In genomic region chr3:148943531-148944200, GRCh38 we compare ENCODE assay signal across 8 cellular contexts. TPM values are rescaled to one million over a fixed set of nuclear protein-coding genes. Genes with fewer than 3 reads are reported as not detected.
DNase-seq lines count a peak whose midpoint lies in the region; ATAC-seq and TF ChIP-seq lines count a peak whose summit lies in the region.

No MANE protein-coding gene starts in this region.

- H3K27ac ChIP-seq in RWPE2 (ENCODE audit: poor library complexity, severe bottlenecking): no peak overlapping the region

- intact Hi-C loops in activated CD4-positive, alpha-beta memory T cell treated with anti-CD3 and anti-CD28 coated beads for 36 hours (cut with micrococcal nuclease): loop anchor here (1.0 to 10.0 kb wide), 4 partner anchors 82 to 636 kb away; no protein-coding TSS in a partner anchor

- no peaks in the 10 kb centered on the region for H3K36me3 Mint-ChIP-seq in memory B cell
- no peaks in the 10 kb centered on the region for H3K36me3 Mint-ChIP-seq in activated CD4-positive, alpha-beta memory T cell treated with anti-CD3 and anti-CD28 coated beads for 36 hours

- no peak overlapping the region for H3K4me3 ChIP-seq in RWPE2 (ENCODE audit: severe bottlenecking)

- H3K4me1 Mint-ChIP-seq in memory B cell: peaks cover 3% of the 10 kb centered on the region
- no peaks in the 10 kb centered on the region for H3K4me1 Mint-ChIP-seq in activated CD4-positive, alpha-beta memory T cell treated with anti-CD3 and anti-CD28 coated beads for 36 hours (ENCODE audit: low read depth)

- no peaks in the 10 kb centered on the region for H3K27me3 ChIP-seq in RWPE2 (ENCODE audit: insufficient read depth, poor library complexity, severe bottlenecking)

- peak; percentile 92 for TF ChIP-seq CTCF in RWPE2 (IDR thresholded peaks at IDR 0.05; ENCODE audit: poor library complexity, severe bottlenecking)

- no peaks in the 10 kb centered on the region for H3K9me3 ChIP-seq in RWPE2 (ENCODE audit: severe bottlenecking)

- no peaks in the 10 kb centered on the region for H3K4me1 ChIP-seq in RWPE2 (ENCODE audit: insufficient read depth, poor library complexity, severe bottlenecking)

- POLR2A ChIA-PET in activated CD4-positive, alpha-beta memory T cell treated with anti-CD3 and anti-CD28 coated beads for 36 hours (lab: Charles Lee): no interaction called here

- ATAC-seq in GM18505 (IDR thresholded peaks at IDR 0.05; ENCODE audit: unreplicated experiment) (peak; percentile 98), HG02763 (IDR thresholded peaks at IDR 0.05; ENCODE audit: unreplicated experiment) (peak; percentile 98), RWPE2 (ENCODE audit: low read depth) (peak; percentile 92), memory B cell (ENCODE audit: low read depth) (peak; percentile 89)

- CTCF ChIA-PET in activated CD4-positive, alpha-beta memory T cell treated with anti-CD3 and anti-CD28 coated beads for 36 hours (lab: Charles Lee): interaction anchor here (0.5 to 6.7 kb wide), 5 partner anchors 11 to 510 kb away, joined by 3 to 96 read pairs (median 7); no protein-coding TSS in a partner anchor

- H3K36me3 ChIP-seq in RWPE2 (ENCODE audit: low read depth): no peaks in the 10 kb centered on the region

- H3K27me3 Mint-ChIP-seq in memory B cell: peaks cover 3% of the 10 kb centered on the region
- H3K27me3 Mint-ChIP-seq in activated CD4-positive, alpha-beta memory T cell treated with anti-CD3 and anti-CD28 coated beads for 36 hours: peaks cover 1% of the 10 kb centered on the region

- H3K4me3 Mint-ChIP-seq in memory B cell: no peak overlapping the region
- no peak overlapping the region for H3K4me3 Mint-ChIP-seq in activated CD4-positive, alpha-beta memory T cell treated with anti-CD3 and anti-CD28 coated beads for 36 hours

- H3K9me3 Mint-ChIP-seq in memory B cell: no peaks in the 10 kb centered on the region
- H3K9me3 Mint-ChIP-seq in activated CD4-positive, alpha-beta memory T cell treated with anti-CD3 and anti-CD28 coated beads for 36 hours: no peaks in the 10 kb centered on the region

- no peak overlapping the region for H3K27ac Mint-ChIP-seq in memory B cell
- no peak overlapping the region for H3K27ac Mint-ChIP-seq in activated CD4-positive, alpha-beta memory T cell treated with anti-CD3 and anti-CD28 coated beads for 36 hours

- no peak for TF ChIP-seq POLR2A in GM18505 (IDR thresholded peaks at IDR 0.05; ENCODE audit: borderline replicate concordance, extremely low read depth, insufficient read depth, insufficient read length)

- DNase-seq in CD1c-positive myeloid dendritic cell (ENCODE audit: extremely low spot score): peak; percentile 81
- DNase-seq in MV-4-11 (lab: John Stamatoyannopoulos, UW): peak; percentile 75
- DNase-seq in RWPE2 (ENCODE audit: low spot score): no peak
- peak; percentile 87 for DNase-seq in dermis blood vessel endothelial cell
- DNase-seq in memory B cell (ENCODE audit: low spot score in 2 of 2): peak in 1 of 2 donors; percentile 14
- no peak for DNase-seq in activated CD4-positive, alpha-beta memory T cell treated with anti-CD3 and anti-CD28 coated beads for 36 hours

RNA-seq across cellular contexts. Expression of gene GYG1, which starts 47.7 kb away (rescaled TPM):
- 38.6 and 48.0 TPM in 2 replicates for total RNA-seq in dermis blood vessel endothelial cell
- 10 to 100 TPM; 21.5 to 22.1 TPM for total RNA-seq in activated CD4-positive, alpha-beta memory T cell treated with anti-CD3 and anti-CD28 coated beads for 36 hours

Comparison
In these comparisons a context has a peak if more than half of its experiments do, and no peak if none do; other contexts are left out.
1. DNase-seq: peak in CD1c-positive myeloid dendritic cell (single experiment), MV-4-11 (single experiment) and dermis blood vessel endothelial cell (single experiment); none in RWPE2 (single experiment) and activated CD4-positive, alpha-beta memory T cell treated with anti-CD3 and anti-CD28 coated beads for 36 hours (single experiment).
2. Peak in every context shown above with its lines, with median percentiles within 50 percentile points of each other: ATAC-seq.